19 cellular contexts compared by ENCODE assay signal in genomic region chr1:163163861-163164582, GRCh38. TPM values are rescaled to one million over a fixed set of nuclear protein-coding genes. Genes with fewer than 3 reads are reported as not detected.
A peak's percentile ranks its signal among the peaks of the same experiment; 100 is the strongest.
DNase-seq lines count a peak whose midpoint lies in the region; ATAC-seq, FAIRE-seq and TF ChIP-seq lines count a peak whose summit lies in the region.
"Had no signal": no experiment of that assay in that cellular context is flagged by ENCODE, and none has a peak within 500 bp of the region (broad histone marks: within the 10 kb centered on the region; RNA-seq: fewer than 3 reads in every experiment).

No MANE protein-coding gene starts in this region.

- H3K36me3 ChIP-seq in stomach smooth muscle (ENCODE audit: control insufficient read depth in 2 of 2, insufficient read depth in 2 of 2, low read length in 2 of 2) = peaks cover 0 to 17% of the 10 kb centered on the region in 2 donors
- H3K36me3 ChIP-seq: right atrium auricular region had no signal

- H3K27ac ChIP-seq in stomach smooth muscle (ENCODE audit: low read length) = peak overlapping the region; percentile 12
- H3K27ac ChIP-seq: right atrium auricular region had no signal

- no peaks in the 10 kb centered on the region for H3K9me3 ChIP-seq in stomach smooth muscle (ENCODE audit: control insufficient read depth in 2 of 2, low read length in 2 of 2)
- H3K9me3 ChIP-seq: right atrium auricular region had no signal

- no peak for ATAC-seq in HG03565 (IDR thresholded peaks at IDR 0.05; ENCODE audit: unreplicated experiment)
- ATAC-seq: activated CD4-positive, alpha-beta T cell treated with anti-CD3 and anti-CD28 coated beads for 36 hours; naive thymus-derived CD4-positive, alpha-beta T cell; T-cell had no signal

- no peak for TF ChIP-seq POLR2A in H54 (IDR thresholded peaks at IDR 0.05; ENCODE audit: low read depth, low read length)

- H3K4me3 ChIP-seq in stomach smooth muscle (ENCODE audit: low read length in 2 of 2) = no peak overlapping the region
- H3K4me3 ChIP-seq: right atrium auricular region had no signal

- FAIRE-seq in H54 (lab: Jason Lieb, UNC) = peak; percentile 61
- FAIRE-seq: kidney had no signal

- H3K27me3 ChIP-seq in stomach smooth muscle (ENCODE audit: control insufficient read depth in 1 of 2, insufficient read depth in 2 of 2, low read length in 2 of 2) = no peaks in the 10 kb centered on the region
- H3K27me3 ChIP-seq: right atrium auricular region had no signal

- H3K4me1 ChIP-seq in stomach smooth muscle (ENCODE audit: control insufficient read depth, insufficient read depth, low read length) = peaks cover 30% of the 10 kb centered on the region

- no peak overlapping the region for H3K9ac ChIP-seq in stomach smooth muscle (ENCODE audit: low read length in 2 of 2)

- DNase-seq in H54 (ENCODE audit: insufficient read length, low spot score) (no peak), SK-N-DZ (ENCODE audit: low spot score) (peak; percentile 51), fibroblast of peridontal ligament (ENCODE audit: extremely low read depth) (peak; percentile 51), GDM1 (lab: John Stamatoyannopoulos, UW) (no peak)
- DNase-seq in activated CD8-positive, alpha-beta memory T cell treated with anti-CD3 and anti-CD28 coated beads for 24 hours = no peak
- DNase-seq: activated CD4-positive, alpha-beta T cell treated with anti-CD3 and anti-CD28 coated beads for 36 hours; activated T-cell treated with anti-CD3 and anti-CD28 coated beads, Interleukin-2, amount 50 U/mL, for 1 hour; amniotic stem cell; glutamatergic neuron; H7; kidney; MM.1S; naive thymus-derived CD4-positive, alpha-beta T cell; NCI-H2171 treated with DMSO at 0.1 percent for 48 hours; stimulated activated naive CD4-positive, alpha-beta T cell treated with Interleukin-2 at 50 U/mL for 16 hours; T-cell had no signal

RNA-seq across cellular contexts. Expression of gene RGS5, which starts 38.7 kb away (rescaled TPM):
- polyA plus RNA-seq in SK-N-DZ (2014; cell fraction: cytosol; rRNA removed) = 208 and 413 TPM in 2 replicates
- 24.4 and 42.8 TPM in 2 replicates for polyA plus RNA-seq in SK-N-DZ (2014; cell fraction: nucleus; rRNA removed)

Comparison
In these comparisons a context has a peak if more than half of its experiments do, and no peak if none do; other contexts are left out.
1. DNase-seq: peak in SK-N-DZ (single experiment) and fibroblast of peridontal ligament (single experiment); none in H54 (single experiment), activated CD8-positive, alpha-beta memory T cell treated with anti-CD3 and anti-CD28 coated beads for 24 hours (single experiment) and GDM1 (single experiment).